Comparison of ENCODE assay signal across 23 cellular contexts in the genomic region with DNA sequence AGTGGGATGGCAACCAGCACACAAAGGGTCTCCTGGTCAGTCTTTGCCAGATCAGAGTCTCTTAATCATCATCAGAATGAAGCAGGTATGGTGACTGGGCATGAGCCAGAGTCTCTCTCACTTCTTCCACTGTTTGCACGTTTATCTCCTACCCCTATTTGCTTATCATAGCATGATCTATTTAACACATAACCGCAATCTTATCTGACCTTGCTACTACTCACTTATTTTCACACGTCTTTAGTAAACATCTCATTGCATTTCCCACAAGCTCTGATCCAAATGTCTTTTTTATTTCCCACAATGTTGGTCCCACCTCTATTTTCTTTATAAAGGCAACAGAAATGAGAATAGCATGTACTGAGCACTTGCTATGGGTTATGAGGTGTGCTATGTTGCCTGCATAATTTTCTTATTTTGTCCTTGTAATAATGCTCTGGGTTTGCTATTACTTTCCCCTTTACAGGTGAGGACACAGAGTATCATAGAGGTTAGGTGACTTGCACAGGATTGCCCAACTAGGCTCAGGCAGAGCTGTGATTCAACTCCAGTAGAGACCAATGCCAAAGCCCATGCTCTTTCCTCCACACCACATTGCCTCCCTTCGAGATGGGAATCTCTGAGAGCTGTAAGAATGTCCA. TPM values are rescaled to one million over a fixed set of nuclear protein-coding genes. Genes with fewer than 3 reads are reported as not detected.
A peak's percentile ranks its signal among the peaks of the same experiment; 100 is the strongest.
DNase-seq lines count a peak whose midpoint lies in the region; ATAC-seq, FAIRE-seq and TF ChIP-seq lines count a peak whose summit lies in the region.
"Had no signal": no experiment of that assay in that cellular context is flagged by ENCODE, and none has a peak within 500 bp of the region (broad histone marks: within the 10 kb centered on the region; RNA-seq: fewer than 3 reads in every experiment).

No MANE protein-coding gene starts in this region.

- WGBS in pancreas, 2 donors, result 12 to 20% methylated on average over 4 of the region's 4 CpGs

- no peak overlapping the region for H2AFZ ChIP-seq in neural progenitor cell (replicated peaks)

- H3K9ac ChIP-seq in neural progenitor cell, result no peak overlapping the region

- H3K9me3 Mint-ChIP-seq in CD8-positive, alpha-beta memory T cell, result no peaks in the 10 kb centered on the region
- peaks cover 5% of the 10 kb centered on the region for H3K9me3 Mint-ChIP-seq in central memory CD8-positive, alpha-beta T cell
- no peaks in the 10 kb centered on the region for H3K9me3 Mint-ChIP-seq in neural progenitor cell
- H3K9me3 Mint-ChIP-seq in T-helper 2 cell treated with Interferon-gamma antibody and Interleukin-4, amounts not matched to agents 5 μg/mL and 100 μg/mL, for 36 hours, result no peaks in the 10 kb centered on the region
- peaks cover 8% of the 10 kb centered on the region for H3K9me3 Mint-ChIP-seq in activated CD4-positive, alpha-beta T cell treated with anti-CD3 and anti-CD28 coated beads, Interleukin-2, amount 10 ng/mL, durations not matched to agents 7 days and 5 days
- H3K9me3 Mint-ChIP-seq: activated naive CD8-positive, alpha-beta T cell treated with anti-CD3 and anti-CD28 coated beads, Interleukin-2, amount 10 ng/mL, durations not matched to agents 7 days and 5 days had no signal

- FAIRE-seq in pancreas (lab: Jason Lieb, UNC), result no peak
- FAIRE-seq: GM19239 had no signal

- H3K79me2 ChIP-seq in neural progenitor cell (ENCODE audit: low read depth), result no peaks in the 10 kb centered on the region

- H3K27ac Mint-ChIP-seq in CD8-positive, alpha-beta memory T cell, result no peak overlapping the region
- no peak overlapping the region for H3K27ac Mint-ChIP-seq in central memory CD8-positive, alpha-beta T cell (ENCODE audit: low read depth)
- H3K27ac Mint-ChIP-seq in neural progenitor cell, result no peak overlapping the region
- H3K27ac Mint-ChIP-seq in T-helper 2 cell treated with Interferon-gamma antibody and Interleukin-4, amounts not matched to agents 5 μg/mL and 100 μg/mL, for 36 hours, result no peak overlapping the region
- H3K27ac Mint-ChIP-seq in activated CD4-positive, alpha-beta T cell treated with anti-CD3 and anti-CD28 coated beads, Interleukin-2, amount 10 ng/mL, durations not matched to agents 7 days and 5 days, result no peak overlapping the region
- H3K27ac Mint-ChIP-seq: activated naive CD8-positive, alpha-beta T cell treated with anti-CD3 and anti-CD28 coated beads, Interleukin-2, amount 10 ng/mL, durations not matched to agents 7 days and 5 days had no signal

- no peak overlapping the region for H3K27ac ChIP-seq in CD8-positive, alpha-beta memory T cell (ENCODE audit: low read depth, low read length)
- H3K27ac ChIP-seq in pancreas (no peak overlapping the region), neural progenitor cell (no peak overlapping the region)
- H3K27ac ChIP-seq: 22Rv1, neutrophil, psoas muscle had no signal

- H3K36me3 Mint-ChIP-seq in CD8-positive, alpha-beta memory T cell, result peaks cover 0 to 6% (median 5%) of the 10 kb centered on the region in 3 donors
- peaks cover 8% of the 10 kb centered on the region for H3K36me3 Mint-ChIP-seq in central memory CD8-positive, alpha-beta T cell (ENCODE audit: insufficient read depth)
- H3K36me3 Mint-ChIP-seq in neural progenitor cell, result no peaks in the 10 kb centered on the region
- H3K36me3 Mint-ChIP-seq in T-helper 2 cell treated with Interferon-gamma antibody and Interleukin-4, amounts not matched to agents 5 μg/mL and 100 μg/mL, for 36 hours (ENCODE audit: low read depth), result peaks cover 7% of the 10 kb centered on the region
- H3K36me3 Mint-ChIP-seq in activated CD4-positive, alpha-beta T cell treated with anti-CD3 and anti-CD28 coated beads, Interleukin-2, amount 10 ng/mL, durations not matched to agents 7 days and 5 days (ENCODE audit: low read depth), result peaks cover 9% of the 10 kb centered on the region

- no peak for DNase-seq in activated CD4-positive, CD25-positive, alpha-beta regulatory T cell (lab: John Stamatoyannopoulos, UW)
- peak in 2 of 5 donors; percentile 57 to 69 for DNase-seq in CD8-positive, alpha-beta memory T cell
- no peak for DNase-seq in central memory CD8-positive, alpha-beta T cell (ENCODE audit: low spot score in 2 of 2)
- no peak for DNase-seq in pancreas
- no peak for DNase-seq in neural progenitor cell (ENCODE audit: low spot score)
- DNase-seq in T-helper 2 cell treated with Interferon-gamma antibody and Interleukin-4, amounts not matched to agents 5 μg/mL and 100 μg/mL, for 36 hours (ENCODE audit: low spot score), result no peak
- DNase-seq in activated CD4-positive, alpha-beta T cell treated with anti-CD3 and anti-CD28 coated beads, Interleukin-2, amount 10 ng/mL, durations not matched to agents 7 days and 5 days, result no peak
- DNase-seq: activated naive CD8-positive, alpha-beta T cell treated with anti-CD3 and anti-CD28 coated beads, Interleukin-2, amount 10 ng/mL, durations not matched to agents 7 days and 5 days; activated T-cell treated with anti-CD3 and anti-CD28 coated beads, Interleukin-2, amount 50 U/mL, for 1 hour; Caco-2; effector CD8-positive, alpha-beta T cell; islet precursor cell; NCI-H187 treated with DMSO at 0.1 percent for 48 hours; NCI-H345; OCI-M1; psoas muscle; SHP77 treated with DMSO at 0.1 percent for 48 hours; stimulated activated CD4-positive, alpha-beta T cell treated with anti-CD3 and anti-CD28 coated beads, Interleukin-1b, Interleukin-23, amount 100 ng/mL, for 48 hours; stimulated activated naive CD4-positive, alpha-beta T cell had no signal

- H3K9me3 ChIP-seq in CD8-positive, alpha-beta memory T cell (ENCODE audit: low read length), result no peaks in the 10 kb centered on the region
- H3K9me3 ChIP-seq in pancreas, result no peaks in the 10 kb centered on the region
- H3K9me3 ChIP-seq in neural progenitor cell (ENCODE audit: low read depth), result no peaks in the 10 kb centered on the region
- H3K9me3 ChIP-seq: Caco-2, neutrophil, psoas muscle had no signal

- H3K4me1 ChIP-seq in CD8-positive, alpha-beta memory T cell (ENCODE audit: insufficient read depth, low read length), result peaks cover 95% of the 10 kb centered on the region
- no peaks in the 10 kb centered on the region for H3K4me1 ChIP-seq in pancreas
- H3K4me1 ChIP-seq in neural progenitor cell, result no peaks in the 10 kb centered on the region
- H3K4me1 ChIP-seq: psoas muscle had no signal

- ATAC-seq in activated CD4-positive, CD25-positive, alpha-beta regulatory T cell treated with anti-CD3 and anti-CD28 coated beads, Interleukin-2, amount 50 U/mL, for 24 hours, result peak; percentile 51 to 61
- peak; percentile 66 for ATAC-seq in central memory CD8-positive, alpha-beta T cell (replicated peaks; ENCODE audit: extremely low read depth, poor library complexity, severe bottlenecking)
- ATAC-seq in pancreas, result peak in 3 of 4 donors; percentile 25 to 62 (median 27)
- ATAC-seq: psoas muscle had no signal

- H3F3A ChIP-seq in neural progenitor cell (ENCODE audit: low read depth), result no peaks in the 10 kb centered on the region

- POLR2A ChIA-PET in CD8-positive, alpha-beta memory T cell (lab: Charles Lee), result interaction anchor here (1.0 to 1.5 kb wide), 7 partner anchors 14 to 63 kb away, joined by 3 to 9 read pairs (median 4); a partner anchor contains a TSS
- POLR2A ChIA-PET in activated CD4-positive, alpha-beta T cell treated with anti-CD3 and anti-CD28 coated beads, Interleukin-2, amount 10 ng/mL, durations not matched to agents 7 days and 5 days (lab: Charles Lee), result no interaction called here

- CTCF ChIA-PET in CD8-positive, alpha-beta memory T cell (lab: Charles Lee), result interaction anchor here (1.2 to 10.3 kb wide), 5 partner anchors 12 to 165 kb away, joined by 3 to 165 read pairs (median 4); a partner anchor contains a TSS
- CTCF ChIA-PET in activated CD4-positive, alpha-beta T cell treated with anti-CD3 and anti-CD28 coated beads, Interleukin-2, amount 10 ng/mL, durations not matched to agents 7 days and 5 days (lab: Charles Lee), result interaction anchor here (0.7 to 1.4 kb wide), 5 partner anchors 10 to 200 kb away, joined by 3 to 4 read pairs (median 3); no protein-coding TSS in a partner anchor

- H3K4me2 ChIP-seq in neural progenitor cell, result no peak overlapping the region

- no peaks in the 10 kb centered on the region for H3K36me3 ChIP-seq in CD8-positive, alpha-beta memory T cell (ENCODE audit: insufficient read depth, low read length)
- H3K36me3 ChIP-seq in pancreas (no peaks in the 10 kb centered on the region), neural progenitor cell (no peaks in the 10 kb centered on the region)
- H3K36me3 ChIP-seq: neutrophil had no signal

- H3K4me1 Mint-ChIP-seq in CD8-positive, alpha-beta memory T cell, result peaks cover 2 to 49% (median 48%) of the 10 kb centered on the region in 3 donors
- H3K4me1 Mint-ChIP-seq in central memory CD8-positive, alpha-beta T cell, result peaks cover 31% of the 10 kb centered on the region
- peaks cover 6% of the 10 kb centered on the region for H3K4me1 Mint-ChIP-seq in neural progenitor cell
- H3K4me1 Mint-ChIP-seq in T-helper 2 cell treated with Interferon-gamma antibody and Interleukin-4, amounts not matched to agents 5 μg/mL and 100 μg/mL, for 36 hours (ENCODE audit: low read depth), result peaks cover 36% of the 10 kb centered on the region
- H3K4me1 Mint-ChIP-seq in activated CD4-positive, alpha-beta T cell treated with anti-CD3 and anti-CD28 coated beads, Interleukin-2, amount 10 ng/mL, durations not matched to agents 7 days and 5 days, result peaks cover 52% of the 10 kb centered on the region

- intact Hi-C loops in pancreas (cut with DNase I), result no loop called here

- H3K4me3 ChIP-seq in CD8-positive, alpha-beta memory T cell (ENCODE audit: low read length), result peak overlapping the region; percentile 1
- no peak overlapping the region for H3K4me3 ChIP-seq in pancreas
- no peak overlapping the region for H3K4me3 ChIP-seq in neural progenitor cell
- H3K4me3 ChIP-seq: psoas muscle had no signal

- no peak for TF ChIP-seq CTCF in pancreas (IDR thresholded peaks at IDR 0.05)
- TF ChIP-seq CTCF in neural progenitor cell (IDR thresholded peaks at IDR 0.05), result no peak

- H3K27me3 Mint-ChIP-seq in CD8-positive, alpha-beta memory T cell, result no peaks in the 10 kb centered on the region
- no peaks in the 10 kb centered on the region for H3K27me3 Mint-ChIP-seq in central memory CD8-positive, alpha-beta T cell
- peaks cover 2% of the 10 kb centered on the region for H3K27me3 Mint-ChIP-seq in neural progenitor cell (ENCODE audit: insufficient read depth, low read depth)
- H3K27me3 Mint-ChIP-seq in T-helper 2 cell treated with Interferon-gamma antibody and Interleukin-4, amounts not matched to agents 5 μg/mL and 100 μg/mL, for 36 hours (ENCODE audit: low read depth), result no peaks in the 10 kb centered on the region
- no peaks in the 10 kb centered on the region for H3K27me3 Mint-ChIP-seq in activated CD4-positive, alpha-beta T cell treated with anti-CD3 and anti-CD28 coated beads, Interleukin-2, amount 10 ng/mL, durations not matched to agents 7 days and 5 days
- H3K27me3 Mint-ChIP-seq: activated naive CD8-positive, alpha-beta T cell treated with anti-CD3 and anti-CD28 coated beads, Interleukin-2, amount 10 ng/mL, durations not matched to agents 7 days and 5 days had no signal

- H3K4me3 Mint-ChIP-seq in CD8-positive, alpha-beta memory T cell, result no peak overlapping the region
- H3K4me3 Mint-ChIP-seq in central memory CD8-positive, alpha-beta T cell, result no peak overlapping the region
- H3K4me3 Mint-ChIP-seq in neural progenitor cell, result no peak overlapping the region
- no peak overlapping the region for H3K4me3 Mint-ChIP-seq in T-helper 2 cell treated with Interferon-gamma antibody and Interleukin-4, amounts not matched to agents 5 μg/mL and 100 μg/mL, for 36 hours
- no peak overlapping the region for H3K4me3 Mint-ChIP-seq in activated CD4-positive, alpha-beta T cell treated with anti-CD3 and anti-CD28 coated beads, Interleukin-2, amount 10 ng/mL, durations not matched to agents 7 days and 5 days
- H3K4me3 Mint-ChIP-seq: activated naive CD8-positive, alpha-beta T cell treated with anti-CD3 and anti-CD28 coated beads, Interleukin-2, amount 10 ng/mL, durations not matched to agents 7 days and 5 days had no signal

- H3K27me3 ChIP-seq in CD8-positive, alpha-beta memory T cell (ENCODE audit: insufficient read depth, low read length, poor library complexity, severe bottlenecking), result no peaks in the 10 kb centered on the region
- no peaks in the 10 kb centered on the region for H3K27me3 ChIP-seq in pancreas
- H3K27me3 ChIP-seq in neural progenitor cell, result no peaks in the 10 kb centered on the region
- H3K27me3 ChIP-seq: neutrophil had no signal

- H4K20me1 ChIP-seq in neural progenitor cell (ENCODE audit: low read depth), result no peaks in the 10 kb centered on the region

RNA-seq across cellular contexts. Expression of a gene that starts 39.7 kb away (rescaled TPM):
- total RNA-seq in CD8-positive, alpha-beta memory T cell, result 100 to 1,000 TPM; 272 to 289 TPM
- polyA plus RNA-seq in CD8-positive, alpha-beta memory T cell, result 761 TPM
- total RNA-seq in pancreas (1 to 10 TPM in 4 of 6 donors, under 1 TPM in 2; 0.04 to 3.9 (median 2.3) TPM), neural progenitor cell (ENCODE audit: low replicate concordance) (not detected in 2 replicates)
- polyA plus RNA-seq in pancreas, result under 1 TPM; 0.23 to 0.52 TPM
- 100 to 1,000 TPM; 451 to 533 TPM for total RNA-seq in activated CD4-positive, alpha-beta T cell treated with anti-CD3 and anti-CD28 coated beads, Interleukin-2, amount 10 ng/mL, durations not matched to agents 7 days and 5 days
- total RNA-seq: Caco-2 had no signal

Comparison
In these comparisons a context has a peak if more than half of its experiments do, and no peak if none do; other contexts are left out.
1. RNA of a gene that starts 39.7 kb away (total RNA-seq): 451 to 533 TPM in activated CD4-positive, alpha-beta T cell treated with anti-CD3 and anti-CD28 coated beads, Interleukin-2, amount 10 ng/mL, durations not matched to agents 7 days and 5 days and 272 to 289 TPM in CD8-positive, alpha-beta memory T cell; 0.04 to 3.9 TPM in pancreas and not detected in neural progenitor cell; every median in the first group is over 10 times any median in the second.
2. Peak in every context shown above with its lines, with median percentiles within 50 percentile points of each other: ATAC-seq.